ENCODE assay signal across 15 cellular contexts in genomic region chr3:8095724-8096123, GRCh38.
DNase-seq lines count a peak whose midpoint lies in the region; ATAC-seq and TF ChIP-seq lines count a peak whose summit lies in the region.
"Had no signal": no experiment of that assay in that cellular context is flagged by ENCODE, and none has a peak within 500 bp of the region (broad histone marks: within the 10 kb centered on the region; RNA-seq: fewer than 3 reads in every experiment).

No MANE protein-coding gene starts in this region.

- peaks cover 2% of the 10 kb centered on the region; the same call in 1 of the 2 replicates for H3K4me1 ChIP-seq in iPS DF 6.9 (ENCODE audit: control insufficient read depth, insufficient read depth, low read length)
- H3K4me1 ChIP-seq: prostate gland, SJSA1 had no signal

- H3K4me3 ChIP-seq in H7 (ENCODE audit: insufficient read depth, low read depth, low read length) (no peak overlapping the region), iPS DF 6.9 (ENCODE audit: low read length) (no peak overlapping the region)
- H3K4me3 ChIP-seq: prostate gland, SJSA1 had no signal

- WGBS in iPS DF 6.9 (ENCODE audit: insufficient coverage, insufficient read length) = no CpG with 5 or more reads among the region's 5 CpGs

- H3K36me3 ChIP-seq in H7 (replicated peaks; ENCODE audit: control insufficient read depth, insufficient read depth, low read length) = no peaks in the 10 kb centered on the region
- H3K36me3 ChIP-seq in iPS DF 6.9 (ENCODE audit: control insufficient read depth, insufficient read depth, low read length) = no peaks in the 10 kb centered on the region
- H3K36me3 ChIP-seq: prostate gland, SJSA1 had no signal

- TF ChIP-seq CTCF in 22Rv1 (IDR thresholded peaks at IDR 0.05) = peak; percentile 20

- DNase-seq in H7 (peak; percentile 9), SW480 (ENCODE audit: low spot score) (peak; percentile 3), iPS DF 6.9 (ENCODE audit: low read depth, low spot score) (peak; percentile 50), NCI-H1092 treated with DMSO at 0.1 percent for 48 hours (lab: John Stamatoyannopoulos, UW) (no peak), nucleus accumbens (lab: John Stamatoyannopoulos, UW) (no peak), NCI-H1417 treated with DMSO at 0.1 percent for 48 hours (lab: John Stamatoyannopoulos, UW) (no peak)
- DNase-seq: activated naive CD8-positive, alpha-beta T cell treated with anti-CD3 and anti-CD28 coated beads, Interleukin-2, amount 50 U/mL, for 24 hours; cerebellar nuclear complex; NCI-H1694 treated with DMSO at 0.1 percent for 48 hours; NCI-H774 had no signal

- no peak overlapping the region for H3K27ac ChIP-seq in 22Rv1
- H3K27ac ChIP-seq in iPS DF 6.9 (ENCODE audit: low read length) = no peak overlapping the region
- H3K27ac ChIP-seq: KMS-11, prostate gland, SJSA1 had no signal

- ATAC-seq in HG02623 (IDR thresholded peaks at IDR 0.05; ENCODE audit: unreplicated experiment) = no peak
- ATAC-seq: activated naive CD8-positive, alpha-beta T cell treated with anti-CD3 and anti-CD28 coated beads, Interleukin-2, amount 50 U/mL, for 24 hours had no signal

- no peaks in the 10 kb centered on the region for H3K9me3 ChIP-seq in iPS DF 6.9 (ENCODE audit: control insufficient read depth, insufficient read depth, low read length)
- H3K9me3 ChIP-seq: prostate gland, SJSA1 had no signal

- no peaks in the 10 kb centered on the region for H3K27me3 ChIP-seq in H7 (ENCODE audit: control insufficient read depth, insufficient read depth, low read length)
- H3K27me3 ChIP-seq in iPS DF 6.9 (ENCODE audit: control insufficient read depth, insufficient read depth, low read length) = no peaks in the 10 kb centered on the region
- H3K27me3 ChIP-seq: SJSA1 had no signal

Comparison
In these comparisons a context has a peak if more than half of its experiments do, and no peak if none do; other contexts are left out.
1. DNase-seq: peak in H7 (single experiment), SW480 (single experiment) and iPS DF 6.9 (single experiment); none in NCI-H1092 treated with DMSO at 0.1 percent for 48 hours (single experiment), nucleus accumbens (0 of 56) and NCI-H1417 treated with DMSO at 0.1 percent for 48 hours (single experiment).